ENCODE assay signal across 18 cellular contexts in genomic region chr10:59096631-59097030, GRCh38.
DNase-seq lines count a peak whose midpoint lies in the region; ATAC-seq and TF ChIP-seq lines count a peak whose summit lies in the region.
"Had no signal": no experiment of that assay in that cellular context is flagged by ENCODE, and none has a peak within 500 bp of the region (broad histone marks: within the 10 kb centered on the region; RNA-seq: fewer than 3 reads in every experiment).

No MANE protein-coding gene starts in this region.

- intact Hi-C loops in head of caudate nucleus (cut with DNase I): no loop called here
- intact Hi-C loops in gastrocnemius medialis (cut with DNase I; ENCODE audit: low total_unique reads): no loop called here

- ATAC-seq in HG02852 (IDR thresholded peaks at IDR 0.05; ENCODE audit: unreplicated experiment) (no peak), gastrocnemius medialis (no peak), HG03045 (IDR thresholded peaks at IDR 0.05; ENCODE audit: unreplicated experiment) (no peak)
- ATAC-seq: CD8-positive, alpha-beta T cell had no signal

- in situ Hi-C loops in GM23248 (cut with MboI): no loop called here
- in situ Hi-C loops in gastrocnemius medialis (cut with MboI; ENCODE audit: low sequenced_read_pairs in 4 of 4): no loop called here

- 61 to 63% methylated on average over 2 of the region's 2 CpGs for WGBS in GM23248 (ENCODE audit: low coverage in 1 of 2, low lambda C conversion rate in 2 of 2, missing lambda C conversion rate in 2 of 2), 2 experiments

- no peak overlapping the region for H3K9ac ChIP-seq in GM23248

- TF ChIP-seq POLR2A in gastrocnemius medialis (IDR thresholded peaks at IDR 0.05): no peak

- H3K4me1 ChIP-seq in GM23248 (ENCODE audit: insufficient read depth) (peaks cover 22% of the 10 kb centered on the region), gastrocnemius medialis (no peaks in the 10 kb centered on the region)

- no peaks in the 10 kb centered on the region for H3K9me2 ChIP-seq in GM23248 (ENCODE audit: insufficient read depth)

- H4K20me1 ChIP-seq in GM23248 (ENCODE audit: insufficient read depth): no peaks in the 10 kb centered on the region

- H3K27me3 ChIP-seq in GM23248 (replicated peaks; ENCODE audit: insufficient read depth) (no peaks in the 10 kb centered on the region), gastrocnemius medialis (no peaks in the 10 kb centered on the region)
- H3K27me3 ChIP-seq: BE2C had no signal

- H3K27ac ChIP-seq in caudate nucleus (ENCODE audit: low read depth, low read length) (peak overlapping the region; percentile 79), temporal lobe (ENCODE audit: low read depth, low read length) (peak overlapping the region; percentile 92), GM23248 (no peak overlapping the region), gastrocnemius medialis (no peak overlapping the region)
- H3K27ac ChIP-seq: C4-2B had no signal

- H3K36me3 ChIP-seq in GM23248 (ENCODE audit: low read depth): no peaks in the 10 kb centered on the region
- H3K36me3 ChIP-seq in gastrocnemius medialis: no peaks in the 10 kb centered on the region
- H3K36me3 ChIP-seq: BE2C had no signal

- no peaks in the 10 kb centered on the region for H3K79me2 ChIP-seq in GM23248 (ENCODE audit: insufficient read depth)

- DNase-seq in caudate nucleus (lab: John Stamatoyannopoulos, UW) (peak in 27 of 61 donors; percentile 0 to 54 (median 27)), head of caudate nucleus (peak in 25 of 42 donors; percentile 3 to 73 (median 39)), pons (ENCODE audit: low spot score) (peak; percentile 93), GM23248 (no peak), gastrocnemius medialis (no peak)
- DNase-seq: BE2C; CD8-positive, alpha-beta T cell; COR-L47; DMS153; DMS79 treated with DMSO at 0.1 percent for 48 hours; GDM1; GOT3; H9; IMR-90 had no signal

- TF ChIP-seq CTCF in gastrocnemius medialis (IDR thresholded peaks at IDR 0.05 in 4 of 5, conservative IDR thresholded peaks at IDR 0.05 in 1 of 5): no peak

- peaks cover 14% of the 10 kb centered on the region for H3F3A ChIP-seq in GM23248 (ENCODE audit: insufficient read depth)

- H3K4me3 ChIP-seq in GM23248 (no peak overlapping the region), gastrocnemius medialis (no peak overlapping the region)

- no peaks in the 10 kb centered on the region for H3K9me3 ChIP-seq in GM23248 (ENCODE audit: low read depth)
- H3K9me3 ChIP-seq in gastrocnemius medialis: no peaks in the 10 kb centered on the region
- H3K9me3 ChIP-seq: BE2C had no signal

- H3K4me2 ChIP-seq in GM23248 (ENCODE audit: unreplicated experiment): no peak overlapping the region

- no peak overlapping the region for H2AFZ ChIP-seq in GM23248

Comparison
In these comparisons a context has a peak if more than half of its experiments do, and no peak if none do; other contexts are left out.
1. DNase-seq: peak in head of caudate nucleus (25 of 42) and pons (single experiment); none in GM23248 (single experiment) and gastrocnemius medialis (0 of 2).
2. H3K27ac ChIP-seq: peak in caudate nucleus (single experiment) and temporal lobe (single experiment); none in GM23248 (single experiment) and gastrocnemius medialis (0 of 4).